Comparison of ENCODE assay signal across 27 cellular contexts in genomic region chr2:42219160-42219559, GRCh38.
"Had no signal": no experiment of that assay in that cellular context is flagged by ENCODE, and none has a peak within 500 bp of the region (broad histone marks: within the 10 kb centered on the region; RNA-seq: fewer than 3 reads in every experiment).

No MANE protein-coding gene starts in this region.

- H3K36me3 ChIP-seq: adrenal gland, esophagus squamous epithelium had no signal

- H3K27ac ChIP-seq: adrenal gland, epithelial cell of prostate, esophagus squamous epithelium had no signal

- H3K27me3 Mint-ChIP-seq: activated CD4-positive, alpha-beta memory T cell treated with anti-CD3 and anti-CD28 coated beads, Interleukin-2, amount 10 ng/mL, durations not matched to agents 7 days and 5 days; activated CD4-positive, alpha-beta T cell treated with anti-CD3 and anti-CD28 coated beads, Interleukin-2, amount 10 ng/mL, durations not matched to agents 7 days and 5 days; activated naive CD8-positive, alpha-beta T cell treated with anti-CD3 and anti-CD28 coated beads for 36 hours; activated naive CD8-positive, alpha-beta T cell treated with anti-CD3 and anti-CD28 coated beads, Interleukin-2, amount 50 U/mL, for 24 hours; activated T-cell treated with anti-CD3 and anti-CD28 coated beads, Interleukin-2, amount 50 U/mL, for 24 hours had no signal

- ATAC-seq: activated naive CD8-positive, alpha-beta T cell treated with anti-CD3 and anti-CD28 coated beads, Interleukin-2, amount 50 U/mL, for 24 hours; activated T-cell treated with anti-CD3 and anti-CD28 coated beads, Interleukin-2, amount 50 U/mL, for 72 hours; body of pancreas had no signal

- H3K27me3 ChIP-seq: adrenal gland, body of pancreas, esophagus squamous epithelium had no signal

- H3K4me3 ChIP-seq: adrenal gland, body of pancreas, esophagus squamous epithelium had no signal

- H3K4me3 Mint-ChIP-seq: activated CD4-positive, alpha-beta memory T cell treated with anti-CD3 and anti-CD28 coated beads, Interleukin-2, amount 10 ng/mL, durations not matched to agents 7 days and 5 days; activated CD4-positive, alpha-beta T cell treated with anti-CD3 and anti-CD28 coated beads, Interleukin-2, amount 10 ng/mL, durations not matched to agents 7 days and 5 days; activated naive CD8-positive, alpha-beta T cell treated with anti-CD3 and anti-CD28 coated beads for 36 hours; activated naive CD8-positive, alpha-beta T cell treated with anti-CD3 and anti-CD28 coated beads, Interleukin-2, amount 50 U/mL, for 24 hours; activated T-cell treated with anti-CD3 and anti-CD28 coated beads, Interleukin-2, amount 50 U/mL, for 24 hours; activated T-cell treated with anti-CD3 and anti-CD28 coated beads, Interleukin-2, amount 50 U/mL, for 72 hours had no signal

- DNase-seq: activated CD4-positive, alpha-beta memory T cell treated with anti-CD3 and anti-CD28 coated beads, Interleukin-2, amount 10 ng/mL, durations not matched to agents 7 days and 5 days; activated CD4-positive, alpha-beta T cell treated with anti-CD3 and anti-CD28 coated beads for 1 hour; activated CD4-positive, alpha-beta T cell treated with anti-CD3 and anti-CD28 coated beads for 4 hours; activated CD4-positive, alpha-beta T cell treated with anti-CD3 and anti-CD28 coated beads, Interleukin-2, amount 10 ng/mL, durations not matched to agents 7 days and 5 days; activated CD4-positive, alpha-beta T cell treated with anti-CD3 and anti-CD28 coated beads, Interleukin-2, amount 50 U/mL, for 4 hours; activated CD8-positive, alpha-beta memory T cell treated with anti-CD3 and anti-CD28 coated beads, Interleukin-2, amount 50 U/mL, for 48 hours; activated gamma-delta T cell; activated naive CD4-positive, alpha-beta T cell treated with anti-CD3 and anti-CD28 coated beads, Interleukin-2, amount 50 U/mL, for 16 hours; activated naive CD4-positive, alpha-beta T cell treated with Interleukin-2 at 50 U/mL for 16 hours; activated naive CD8-positive, alpha-beta T cell treated with anti-CD3 and anti-CD28 coated beads for 36 hours; activated naive CD8-positive, alpha-beta T cell treated with anti-CD3 and anti-CD28 coated beads, Interleukin-2, amount 50 U/mL, for 24 hours; activated T-cell treated with anti-CD3 and anti-CD28 coated beads for 4 hours; activated T-cell treated with anti-CD3 and anti-CD28 coated beads, Interleukin-2, amount 50 U/mL, for 24 hours; activated T-cell treated with anti-CD3 and anti-CD28 coated beads, Interleukin-2, amount 50 U/mL, for 72 hours; adrenal gland; amygdala; aorta; body of pancreas; caudate nucleus; cortex of kidney; dermis blood vessel endothelial cell; effector CD4-positive, alpha-beta T cell; esophagus squamous epithelium; head of caudate nucleus; T-helper 1 cell; T-helper 2 cell had no signal

- H3K9me3 Mint-ChIP-seq: activated CD4-positive, alpha-beta memory T cell treated with anti-CD3 and anti-CD28 coated beads, Interleukin-2, amount 10 ng/mL, durations not matched to agents 7 days and 5 days; activated CD4-positive, alpha-beta T cell treated with anti-CD3 and anti-CD28 coated beads, Interleukin-2, amount 10 ng/mL, durations not matched to agents 7 days and 5 days; activated naive CD8-positive, alpha-beta T cell treated with anti-CD3 and anti-CD28 coated beads for 36 hours; activated naive CD8-positive, alpha-beta T cell treated with anti-CD3 and anti-CD28 coated beads, Interleukin-2, amount 50 U/mL, for 24 hours; activated T-cell treated with anti-CD3 and anti-CD28 coated beads, Interleukin-2, amount 50 U/mL, for 24 hours; activated T-cell treated with anti-CD3 and anti-CD28 coated beads, Interleukin-2, amount 50 U/mL, for 72 hours had no signal

- H3K27ac Mint-ChIP-seq: activated CD4-positive, alpha-beta memory T cell treated with anti-CD3 and anti-CD28 coated beads, Interleukin-2, amount 10 ng/mL, durations not matched to agents 7 days and 5 days; activated CD4-positive, alpha-beta T cell treated with anti-CD3 and anti-CD28 coated beads, Interleukin-2, amount 10 ng/mL, durations not matched to agents 7 days and 5 days; activated naive CD8-positive, alpha-beta T cell treated with anti-CD3 and anti-CD28 coated beads for 36 hours; activated naive CD8-positive, alpha-beta T cell treated with anti-CD3 and anti-CD28 coated beads, Interleukin-2, amount 50 U/mL, for 24 hours; activated T-cell treated with anti-CD3 and anti-CD28 coated beads, Interleukin-2, amount 50 U/mL, for 24 hours; activated T-cell treated with anti-CD3 and anti-CD28 coated beads, Interleukin-2, amount 50 U/mL, for 72 hours had no signal

- H3K9me3 ChIP-seq: adrenal gland, body of pancreas, esophagus squamous epithelium had no signal
